ENCODE assay signal across 11 cellular contexts in the genomic region with DNA sequence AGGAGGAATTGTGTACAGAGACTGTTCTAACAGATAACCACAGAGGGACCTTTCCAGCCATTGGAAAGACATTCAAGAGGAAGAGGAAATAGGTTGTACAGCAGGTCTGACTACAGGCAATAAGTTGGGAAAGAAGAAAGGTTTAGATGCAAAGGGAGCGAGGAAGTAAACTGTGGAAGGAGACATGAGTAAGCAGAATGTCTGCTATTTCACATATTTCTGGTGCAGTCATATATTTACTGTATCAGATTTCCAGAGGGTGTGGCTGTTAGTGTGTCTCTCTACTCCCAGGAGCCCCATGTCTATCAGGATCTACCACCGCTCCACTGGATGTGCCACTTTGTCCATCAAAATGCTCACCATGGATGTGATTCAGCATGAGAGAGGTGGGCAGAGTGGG. TPM values are rescaled to one million over a fixed set of nuclear protein-coding genes. Genes with fewer than 3 reads are reported as not detected.
DNase-seq lines count a peak whose midpoint lies in the region; ATAC-seq and TF ChIP-seq lines count a peak whose summit lies in the region.
"Had no signal": no experiment of that assay in that cellular context is flagged by ENCODE, and none has a peak within 500 bp of the region (broad histone marks: within the 10 kb centered on the region; RNA-seq: fewer than 3 reads in every experiment).

No MANE protein-coding gene starts in this region.

- TF ChIP-seq RAD21 in SK-N-SH (IDR thresholded peaks at IDR 0.05; ENCODE audit: low read length) = no peak
- no peak for TF ChIP-seq RAD21 in Ishikawa (IDR thresholded peaks at IDR 0.05; ENCODE audit: low read depth)

- H3K4me1 Mint-ChIP-seq in endothelial cell (ENCODE audit: unreplicated experiment) (peaks cover 12% of the 10 kb centered on the region), osteocyte (ENCODE audit: unreplicated experiment) (peaks cover 16% of the 10 kb centered on the region)
- no peaks in the 10 kb centered on the region for H3K4me1 Mint-ChIP-seq in stimulated activated memory B cell treated with anti-CD40 and anti-IgM and Interleukin-4, amounts not matched to agents 10 μg/mL and 1 μg/mL and 100 μg/mL, for 72 hours
- H3K4me1 Mint-ChIP-seq in effector memory CD8-positive, alpha-beta T cell (ENCODE audit: low read depth in 2 of 2) = peaks cover 0 to 4% of the 10 kb centered on the region in 2 donors

- H4K20me1 ChIP-seq in SK-N-SH (ENCODE audit: insufficient read depth) = no peaks in the 10 kb centered on the region

- DNase-seq in SK-N-SH = no peak
- no peak for DNase-seq in endothelial cell (ENCODE audit: low spot score)
- no peak for DNase-seq in osteocyte (ENCODE audit: extremely low spot score, unreplicated experiment)
- DNase-seq in effector memory CD8-positive, alpha-beta T cell = no peak
- no peak for DNase-seq in cortex of kidney (lab: John Stamatoyannopoulos, UW)
- DNase-seq: NCI-H1092 treated with DMSO at 0.1 percent for 48 hours had no signal

- CTCF ChIA-PET in SK-N-SH (lab: Yijun Ruan, JAX) = no interaction called here

- H3K36me3 Mint-ChIP-seq in endothelial cell (ENCODE audit: low read depth, unreplicated experiment) = no peaks in the 10 kb centered on the region
- peaks cover 11% of the 10 kb centered on the region for H3K36me3 Mint-ChIP-seq in osteocyte (ENCODE audit: unreplicated experiment)
- peaks cover 25% of the 10 kb centered on the region for H3K36me3 Mint-ChIP-seq in stimulated activated memory B cell treated with anti-CD40 and anti-IgM and Interleukin-4, amounts not matched to agents 10 μg/mL and 1 μg/mL and 100 μg/mL, for 72 hours
- H3K36me3 Mint-ChIP-seq in effector memory CD8-positive, alpha-beta T cell (ENCODE audit: insufficient read depth) = peaks cover 21% of the 10 kb centered on the region

- H3K27ac Mint-ChIP-seq in endothelial cell (ENCODE audit: unreplicated experiment) (peak overlapping the region; percentile 61), osteocyte (ENCODE audit: unreplicated experiment) (peak overlapping the region; percentile 70)
- H3K27ac Mint-ChIP-seq in stimulated activated memory B cell treated with anti-CD40 and anti-IgM and Interleukin-4, amounts not matched to agents 10 μg/mL and 1 μg/mL and 100 μg/mL, for 72 hours = no peak overlapping the region
- H3K27ac Mint-ChIP-seq in effector memory CD8-positive, alpha-beta T cell = no peak overlapping the region

- POLR2A ChIA-PET in SK-N-SH (lab: Yijun Ruan, JAX) = no interaction called here

- no peaks in the 10 kb centered on the region; a peak in 1 of 4 replicates for H3K4me1 ChIP-seq in SK-N-SH (ENCODE audit: control insufficient read depth in 1 of 2, insufficient read depth in 2 of 2, low read depth in 1 of 2, low read length in 1 of 2)

- TF ChIP-seq CTCF in SK-N-SH (IDR thresholded peaks at IDR 0.05) (no peak), endothelial cell (IDR thresholded peaks at IDR 0.05; ENCODE audit: unreplicated experiment) (no peak), osteocyte (IDR thresholded peaks at IDR 0.05) (no peak)

- peak; percentile 75 for ATAC-seq in SK-N-SH treated with all-trans-retinoic acid at 6 μM for 48 hours
- ATAC-seq in stimulated activated memory B cell treated with anti-CD40 and anti-IgM and Interleukin-4, amounts not matched to agents 10 μg/mL and 1 μg/mL and 100 μg/mL, for 72 hours = no peak
- no peak for ATAC-seq in effector memory CD8-positive, alpha-beta T cell (replicated peaks)

- H3K27me3 Mint-ChIP-seq in endothelial cell (ENCODE audit: unreplicated experiment) (no peaks in the 10 kb centered on the region), osteocyte (ENCODE audit: unreplicated experiment) (no peaks in the 10 kb centered on the region)
- no peaks in the 10 kb centered on the region for H3K27me3 Mint-ChIP-seq in stimulated activated memory B cell treated with anti-CD40 and anti-IgM and Interleukin-4, amounts not matched to agents 10 μg/mL and 1 μg/mL and 100 μg/mL, for 72 hours
- no peaks in the 10 kb centered on the region for H3K27me3 Mint-ChIP-seq in effector memory CD8-positive, alpha-beta T cell

- no peak overlapping the region for H3K9ac ChIP-seq in SK-N-SH

- no peaks in the 10 kb centered on the region for H3K27me3 ChIP-seq in SK-N-SH (ENCODE audit: insufficient read depth)
- H3K27me3 ChIP-seq: neutrophil had no signal

- no peak overlapping the region for H3K4me3 Mint-ChIP-seq in endothelial cell (ENCODE audit: unreplicated experiment)
- H3K4me3 Mint-ChIP-seq in osteocyte (ENCODE audit: unreplicated experiment) = no peak overlapping the region
- no peak overlapping the region for H3K4me3 Mint-ChIP-seq in stimulated activated memory B cell treated with anti-CD40 and anti-IgM and Interleukin-4, amounts not matched to agents 10 μg/mL and 1 μg/mL and 100 μg/mL, for 72 hours
- H3K4me3 Mint-ChIP-seq in effector memory CD8-positive, alpha-beta T cell = no peak overlapping the region

- no peaks in the 10 kb centered on the region for H3K9me2 ChIP-seq in SK-N-SH

- H3K4me3 ChIP-seq in SK-N-SH (ENCODE audit: low read depth in 2 of 2, low read length in 1 of 2) = no peak overlapping the region
- H3K4me3 ChIP-seq: skin epidermis had no signal

- TF ChIP-seq EP300 in SK-N-SH (IDR thresholded peaks at IDR 0.05; ENCODE audit: borderline replicate concordance in 1 of 2, low read depth in 1 of 2, low read length in 1 of 2) (no peak), Ishikawa (IDR thresholded peaks at IDR 0.05; ENCODE audit: borderline replicate concordance) (no peak)

- peaks cover 18 to 31% of the 10 kb centered on the region in 2 experiments for H3K36me3 ChIP-seq in SK-N-SH (replicated peaks in 1 of 2; ENCODE audit: control insufficient read depth in 1 of 2, insufficient read depth in 2 of 2, low read length in 1 of 2)

- H3K9me3 Mint-ChIP-seq in endothelial cell (ENCODE audit: unreplicated experiment) (no peaks in the 10 kb centered on the region), osteocyte (ENCODE audit: unreplicated experiment) (no peaks in the 10 kb centered on the region)
- H3K9me3 Mint-ChIP-seq in stimulated activated memory B cell treated with anti-CD40 and anti-IgM and Interleukin-4, amounts not matched to agents 10 μg/mL and 1 μg/mL and 100 μg/mL, for 72 hours = no peaks in the 10 kb centered on the region
- H3K9me3 Mint-ChIP-seq in effector memory CD8-positive, alpha-beta T cell = no peaks in the 10 kb centered on the region

- H3K27ac ChIP-seq in SK-N-SH (ENCODE audit: low read depth in 2 of 2, low read length in 1 of 2) = no peak overlapping the region
- H3K27ac ChIP-seq: neutrophil, skin epidermis had no signal

- H3K79me2 ChIP-seq in SK-N-SH (ENCODE audit: insufficient read depth) = no peaks in the 10 kb centered on the region

- no peak overlapping the region for H3K4me2 ChIP-seq in SK-N-SH

- WGBS in SK-N-SH (ENCODE audit: low lambda C conversion rate) = 94% methylated on average over 2 of the region's 2 CpGs

- H2AFZ ChIP-seq in SK-N-SH (ENCODE audit: low read depth) = no peak overlapping the region

- H3F3A ChIP-seq in SK-N-SH (replicated peaks; ENCODE audit: insufficient read depth) = peaks cover 6% of the 10 kb centered on the region

- no peaks in the 10 kb centered on the region for H3K9me3 ChIP-seq in SK-N-SH
- H3K9me3 ChIP-seq: neutrophil had no signal

TF ChIP-seq in SK-N-SH treated with all-trans-retinoic acid at 6 μM for 48 hours, 23 proteins besides CTCF, POLR2A, EP300 and RAD21 (continues in another document):
- no peak for TF ChIP-seq ZNF8 (CRISPR knock-in tag; IDR thresholded peaks at IDR 0.05)
- no peak for TF ChIP-seq OSR1 (CRISPR knock-in tag; IDR thresholded peaks at IDR 0.05)
- TF ChIP-seq TOX (CRISPR knock-in tag; IDR thresholded peaks at IDR 0.05; ENCODE audit: borderline replicate concordance) = no peak

TF ChIP-seq in SK-N-SH, 30 proteins besides CTCF, POLR2A, EP300 and RAD21 (continues in another document):
- TF ChIP-seq, protein P1, sequence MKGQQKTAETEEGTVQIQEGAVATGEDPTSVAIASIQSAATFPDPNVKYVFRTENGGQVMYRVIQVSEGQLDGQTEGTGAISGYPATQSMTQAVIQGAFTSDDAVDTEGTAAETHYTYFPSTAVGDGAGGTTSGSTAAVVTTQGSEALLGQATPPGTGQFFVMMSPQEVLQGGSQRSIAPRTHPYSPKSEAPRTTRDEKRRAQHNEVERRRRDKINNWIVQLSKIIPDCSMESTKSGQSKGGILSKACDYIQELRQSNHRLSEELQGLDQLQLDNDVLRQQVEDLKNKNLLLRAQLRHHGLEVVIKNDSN (IDR thresholded peaks at IDR 0.05; ENCODE audit: borderline replicate concordance, low read depth) = no peak
- TF ChIP-seq TCF12 (IDR thresholded peaks at IDR 0.05) (no peak), POLR2AphosphoS5 (IDR thresholded peaks at IDR 0.05; ENCODE audit: low read depth, low read length) (no peak), YY1 (IDR thresholded peaks at IDR 0.05; ENCODE audit: low read depth) (no peak), EZH2phosphoT487 (IDR thresholded peaks at IDR 0.05; ENCODE audit: borderline replicate concordance, low read depth) (no peak)

TF ChIP-seq in Ishikawa, 13 proteins besides CTCF, POLR2A, EP300 and RAD21:
- TF ChIP-seq TEAD4 (IDR thresholded peaks at IDR 0.05) (peak; percentile 46; the same call in 1 of the 2 replicates), TCF12 (IDR thresholded peaks at IDR 0.05; ENCODE audit: low read depth) (no peak)

RNA-seq across cellular contexts. Expression of gene MRS2, which starts 25.9 kb away (rescaled TPM):
- 9.4 and 14.8 TPM in 2 replicates for polyA plus RNA-seq in SK-N-SH (2012; rRNA removed)
- 13.1 and 14.5 TPM in 2 replicates for polyA plus RNA-seq in SK-N-SH (2012; cell fraction: cytosol; rRNA removed)
- polyA plus RNA-seq in SK-N-SH (2012; cell fraction: nucleus; rRNA removed) = 11.6 and 17.3 TPM in 2 replicates
- total RNA-seq in endothelial cell (ENCODE audit: unreplicated experiment) = 24.8 TPM
- 17.5 and 18.5 TPM in 2 replicates for total RNA-seq in osteocyte

Comparison
In these comparisons a context has a peak if more than half of its experiments do, and no peak if none do; other contexts are left out.
1. H3K27ac Mint-ChIP-seq: peak in endothelial cell (single experiment) and osteocyte (single experiment); none in stimulated activated memory B cell treated with anti-CD40 and anti-IgM and Interleukin-4, amounts not matched to agents 10 μg/mL and 1 μg/mL and 100 μg/mL, for 72 hours (single experiment) and effector memory CD8-positive, alpha-beta T cell (0 of 2).